ENCODE assay signal across 20 cellular contexts in genomic region chr11:126257764-126258163, GRCh38. TPM values are rescaled to one million over a fixed set of nuclear protein-coding genes. Genes with fewer than 3 reads are reported as not detected.
DNase-seq lines count a peak whose midpoint lies in the region; ATAC-seq and TF ChIP-seq lines count a peak whose summit lies in the region.
"Had no signal": no experiment of that assay in that cellular context is flagged by ENCODE, and none has a peak within 500 bp of the region (broad histone marks: within the 10 kb centered on the region; RNA-seq: fewer than 3 reads in every experiment).

No MANE protein-coding gene starts in this region.

- no peak for ATAC-seq in GM21825 (IDR thresholded peaks at IDR 0.05; ENCODE audit: unreplicated experiment)
- ATAC-seq: A549; activated CD4-positive, CD25-positive, alpha-beta regulatory T cell treated with anti-CD3 and anti-CD28 coated beads, Interleukin-2, amount 50 U/mL, for 24 hours; effector memory CD8-positive, alpha-beta T cell; psoas muscle; stimulated activated memory B cell treated with anti-CD40 and anti-IgM and Interleukin-4, amounts not matched to agents 10 μg/mL and 1 μg/mL and 100 μg/mL, for 72 hours had no signal

- H3K27me3 ChIP-seq in brain microvascular endothelial cell (replicated peaks) = no peaks in the 10 kb centered on the region
- H3K27me3 ChIP-seq: spleen had no signal

- DNase-seq in A172 (ENCODE audit: low spot score) = peak; percentile 40
- peak; percentile 24 for DNase-seq in GM04504 (ENCODE audit: low read depth)
- peak; percentile 34 for DNase-seq in brain microvascular endothelial cell
- DNase-seq in foreskin melanocyte = peak; percentile 65
- no peak for DNase-seq in C1 segment of cervical spinal cord (lab: John Stamatoyannopoulos, UW)
- DNase-seq in NCI-H2171 (lab: John Stamatoyannopoulos, UW) = no peak
- no peak for DNase-seq in ureter (ENCODE audit: low spot score)
- DNase-seq: activated gamma-delta T cell; effector memory CD8-positive, alpha-beta T cell; GDM1; H9; NCI-H1694 treated with DMSO at 0.1 percent for 48 hours; nephron progenitor cell; psoas muscle; SHP77 treated with DMSO at 0.1 percent for 48 hours; spleen had no signal

- H3K27ac ChIP-seq in brain microvascular endothelial cell = no peak overlapping the region
- H3K27ac ChIP-seq: A549, psoas muscle had no signal

- peaks cover 21% of the 10 kb centered on the region for H3K36me3 ChIP-seq in brain microvascular endothelial cell (replicated peaks)

- H3K4me3 ChIP-seq in brain microvascular endothelial cell (ENCODE audit: low read depth, low read length) = no peak overlapping the region
- H3K4me3 ChIP-seq: A549, psoas muscle, spleen had no signal

- TF ChIP-seq CTCF in brain microvascular endothelial cell (IDR thresholded peaks at IDR 0.05; ENCODE audit: low read depth, low read length, missing control alignments) = no peak

- in situ Hi-C loops in brain microvascular endothelial cell (cut with HindIII; ENCODE audit: low pct_ligation_motif_present, low sequenced_read_pairs) = no loop called here

RNA-seq across cellular contexts. Expression of gene SRPRA, which starts 10.9 kb away (rescaled TPM):
- 67.2 and 75.1 TPM in 2 replicates for total RNA-seq in A172 (2014; rRNA removed; shearing (Covaris generic))
- total RNA-seq in ureter = 130 TPM

RNA-seq across cellular contexts. Expression of gene FOXRED1, which starts 11.2 kb away (rescaled TPM):
- total RNA-seq in A172 (2014; rRNA removed; shearing (Covaris generic)) = 22.6 and 28.1 TPM in 2 replicates
- 29.8 TPM for total RNA-seq in ureter

RNA-seq across cellular contexts. Expression of gene TIRAP, which starts 25.1 kb away (rescaled TPM):
- 2.3 and 4.1 TPM in 2 replicates for total RNA-seq in A172 (2014; rRNA removed; shearing (Covaris generic))
- 14.5 TPM for total RNA-seq in ureter

RNA-seq across cellular contexts. Expression of gene DCPS, which starts 46.1 kb away (rescaled TPM):
- total RNA-seq in A172 (2014; rRNA removed; shearing (Covaris generic)) = 16.2 and 16.6 TPM in 2 replicates
- total RNA-seq in ureter = 23.2 TPM

RNA-seq across cellular contexts. Expression of gene FAM118B, which starts 46.2 kb away (rescaled TPM):
- total RNA-seq in A172 (2014; rRNA removed; shearing (Covaris generic)) = 25.4 and 34.5 TPM in 2 replicates
- total RNA-seq in ureter = 22.2 TPM

Comparison
In these comparisons a context has a peak if more than half of its experiments do, and no peak if none do; other contexts are left out.
1. DNase-seq: peak in A172 (single experiment), GM04504 (single experiment), brain microvascular endothelial cell (single experiment) and foreskin melanocyte (single experiment); none in C1 segment of cervical spinal cord (0 of 14), NCI-H2171 (single experiment) and ureter (single experiment).